12 cellular contexts compared by ENCODE assay signal in genomic region chr21:41427556-41427955, GRCh38. TPM values are rescaled to one million over a fixed set of nuclear protein-coding genes. Genes with fewer than 3 reads are reported as not detected.
A peak's percentile ranks its signal among the peaks of the same experiment; 100 is the strongest.
DNase-seq lines count a peak whose midpoint lies in the region; ATAC-seq and TF ChIP-seq lines count a peak whose summit lies in the region.
"Had no signal": no experiment of that assay in that cellular context is flagged by ENCODE, and none has a peak within 500 bp of the region (broad histone marks: within the 10 kb centered on the region; RNA-seq: fewer than 3 reads in every experiment).

No MANE protein-coding gene starts in this region.

- no peaks in the 10 kb centered on the region for H4K20me1 ChIP-seq in BLaER1

- peak overlapping the region; percentile 97 for H3K4me3 Mint-ChIP-seq in CD8-positive, alpha-beta T cell
- H3K4me3 Mint-ChIP-seq in activated CD4-positive, alpha-beta memory T cell treated with anti-CD3 and anti-CD28 coated beads for 36 hours: peak overlapping the region; percentile 92
- peak overlapping the region; percentile 96 for H3K4me3 Mint-ChIP-seq in memory B cell

- CTCF ChIA-PET in CD8-positive, alpha-beta T cell (lab: Charles Lee): interaction anchor here (1.3 to 1.6 kb wide), 2 partner anchors 15 to 144 kb away, joined by 3 to 6 read pairs; no protein-coding TSS in a partner anchor
- CTCF ChIA-PET in activated CD4-positive, alpha-beta memory T cell treated with anti-CD3 and anti-CD28 coated beads for 36 hours (lab: Charles Lee): no interaction called here

- TF ChIP-seq POLR2A in Peyer's patch (IDR thresholded peaks at IDR 0.05): no peak

- H3K4me1 ChIP-seq in BLaER1: peaks cover 87% of the 10 kb centered on the region
- peaks cover 14% of the 10 kb centered on the region for H3K4me1 ChIP-seq in CD8-positive, alpha-beta T cell (ENCODE audit: insufficient read depth, low read length)
- peaks cover 0 to 18% (median 6%) of the 10 kb centered on the region in 4 donors for H3K4me1 ChIP-seq in Peyer's patch

- H3K4me3 ChIP-seq in BLaER1: no peak overlapping the region
- H3K4me3 ChIP-seq in CD8-positive, alpha-beta T cell (ENCODE audit: low read depth, low read length): no peak overlapping the region
- H3K4me3 ChIP-seq in Peyer's patch: no peak overlapping the region

- peak overlapping the region; percentile 93 for H3K4me2 ChIP-seq in BLaER1

- POLR2A ChIA-PET in CD8-positive, alpha-beta T cell (lab: Charles Lee): interaction anchor here (1.1 to 2.7 kb wide), 3 partner anchors 12 to 57 kb away, joined by 3 to 22 read pairs (median 4); no protein-coding TSS in a partner anchor
- POLR2A ChIA-PET in activated CD4-positive, alpha-beta memory T cell treated with anti-CD3 and anti-CD28 coated beads for 36 hours (lab: Charles Lee): interaction anchor here (1.2 kb wide), 2 partner anchors 9 to 65 kb away, joined by 3 read pairs; partner anchors contain the start of gene MX2

- H3K27ac ChIP-seq in BLaER1 (no peak overlapping the region), Peyer's patch (no peak overlapping the region)
- no peak overlapping the region for H3K27ac ChIP-seq in CD8-positive, alpha-beta T cell (ENCODE audit: low read depth, low read length)

- no peaks in the 10 kb centered on the region for H3K36me3 ChIP-seq in BLaER1
- peaks cover 12% of the 10 kb centered on the region for H3K36me3 ChIP-seq in CD8-positive, alpha-beta T cell (ENCODE audit: insufficient read depth, low read length)
- peaks cover 0 to 24% (median 0%) of the 10 kb centered on the region in 3 donors for H3K36me3 ChIP-seq in Peyer's patch
- H3K36me3 ChIP-seq: MG63 had no signal

- no peaks in the 10 kb centered on the region for H3K27me3 Mint-ChIP-seq in CD8-positive, alpha-beta T cell (ENCODE audit: low read depth)
- H3K27me3 Mint-ChIP-seq in activated CD4-positive, alpha-beta memory T cell treated with anti-CD3 and anti-CD28 coated beads for 36 hours: no peaks in the 10 kb centered on the region
- no peaks in the 10 kb centered on the region for H3K27me3 Mint-ChIP-seq in memory B cell

- H3K9me3 Mint-ChIP-seq in CD8-positive, alpha-beta T cell: no peaks in the 10 kb centered on the region
- H3K9me3 Mint-ChIP-seq in activated CD4-positive, alpha-beta memory T cell treated with anti-CD3 and anti-CD28 coated beads for 36 hours: no peaks in the 10 kb centered on the region
- no peaks in the 10 kb centered on the region for H3K9me3 Mint-ChIP-seq in memory B cell

- H3K9ac ChIP-seq in BLaER1: no peak overlapping the region

- peaks cover 49% of the 10 kb centered on the region for H3K36me3 Mint-ChIP-seq in CD8-positive, alpha-beta T cell
- peaks cover 33% of the 10 kb centered on the region for H3K36me3 Mint-ChIP-seq in activated CD4-positive, alpha-beta memory T cell treated with anti-CD3 and anti-CD28 coated beads for 36 hours
- H3K36me3 Mint-ChIP-seq in memory B cell: peaks cover 16% of the 10 kb centered on the region

- no peak for TF ChIP-seq CTCF in CD8-positive, alpha-beta T cell (IDR thresholded peaks at IDR 0.05)
- no peak for TF ChIP-seq CTCF in Peyer's patch (IDR thresholded peaks at IDR 0.05)

- H3K27me3 ChIP-seq in BLaER1 (peaks cover 25% of the 10 kb centered on the region), Peyer's patch (no peaks in the 10 kb centered on the region)
- no peaks in the 10 kb centered on the region for H3K27me3 ChIP-seq in CD8-positive, alpha-beta T cell (ENCODE audit: insufficient read depth, low read length)
- H3K27me3 ChIP-seq: foreskin keratinocyte, MG63 had no signal

- no peak for ATAC-seq in CD8-positive, alpha-beta T cell
- no peak for ATAC-seq in memory B cell (ENCODE audit: low read depth)
- ATAC-seq: foreskin keratinocyte had no signal

- H3K27ac Mint-ChIP-seq in CD8-positive, alpha-beta T cell: peak overlapping the region; percentile 96
- H3K27ac Mint-ChIP-seq in activated CD4-positive, alpha-beta memory T cell treated with anti-CD3 and anti-CD28 coated beads for 36 hours: no peak overlapping the region
- H3K27ac Mint-ChIP-seq in memory B cell: peak overlapping the region; percentile 24

- peaks cover 38% of the 10 kb centered on the region for H3K4me1 Mint-ChIP-seq in CD8-positive, alpha-beta T cell (ENCODE audit: low read depth)
- H3K4me1 Mint-ChIP-seq in activated CD4-positive, alpha-beta memory T cell treated with anti-CD3 and anti-CD28 coated beads for 36 hours (ENCODE audit: low read depth): peaks cover 27% of the 10 kb centered on the region
- H3K4me1 Mint-ChIP-seq in memory B cell: peaks cover 39% of the 10 kb centered on the region

- intact Hi-C loops in CD8-positive, alpha-beta T cell (cut with DNase I, micrococcal nuclease): loop anchor here in 1 of 2 experiments (2.0 kb wide), 1 partner anchor 67 kb away; no protein-coding TSS in a partner anchor
- intact Hi-C loops in activated CD4-positive, alpha-beta memory T cell treated with anti-CD3 and anti-CD28 coated beads for 36 hours (cut with micrococcal nuclease): no loop called here

- DNase-seq in CD8-positive, alpha-beta T cell: peak in 1 of 7 experiments; percentile 25
- DNase-seq in activated CD4-positive, alpha-beta memory T cell treated with anti-CD3 and anti-CD28 coated beads for 36 hours: no peak
- no peak for DNase-seq in memory B cell (ENCODE audit: low spot score in 2 of 2)
- DNase-seq in Peyer's patch: no peak
- DNase-seq in hepatic stellate cell (ENCODE audit: low spot score): no peak
- no peak for DNase-seq in Kasumi-1 (lab: John Stamatoyannopoulos, UW)
- DNase-seq: foreskin keratinocyte; MG63; NCI-H2029 treated with DMSO at 0.1 percent for 48 hours; Right ventricle myocardium superior; stimulated activated CD4-positive, alpha-beta T cell treated with anti-CD3 and anti-CD28 coated beads, Interleukin-2, amount 100 ng/mL, for 48 hours had no signal

- H3K9me3 ChIP-seq in BLaER1 (no peaks in the 10 kb centered on the region), Peyer's patch (no peaks in the 10 kb centered on the region)
- H3K9me3 ChIP-seq in CD8-positive, alpha-beta T cell (ENCODE audit: low read length): no peaks in the 10 kb centered on the region
- H3K9me3 ChIP-seq: MG63 had no signal

RNA-seq across cellular contexts. Expression of gene MX1, which starts 1.5 kb away (rescaled TPM):
- 10 to 100 TPM; 69.1 to 71.0 TPM for total RNA-seq in CD8-positive, alpha-beta T cell
- total RNA-seq in activated CD4-positive, alpha-beta memory T cell treated with anti-CD3 and anti-CD28 coated beads for 36 hours: 100 to 1,000 TPM; 106 TPM
- total RNA-seq in Peyer's patch: 100 to 1,000 TPM in 1 of 4 donors, 10 to 100 TPM in 3; 52.4 to 109 (median 78.9) TPM
